In genomic region chr16:87953308-87954208, GRCh38 we compare ENCODE assay signal across 9 cellular contexts. TPM values are rescaled to one million over a fixed set of nuclear protein-coding genes. Genes with fewer than 3 reads are reported as not detected.
DNase-seq lines count a peak whose midpoint lies in the region; ATAC-seq and TF ChIP-seq lines count a peak whose summit lies in the region.
"Had no signal": no experiment of that assay in that cellular context is flagged by ENCODE, and none has a peak within 500 bp of the region (broad histone marks: within the 10 kb centered on the region; RNA-seq: fewer than 3 reads in every experiment).

No MANE protein-coding gene starts in this region.

- intact Hi-C loops in Calu3 (cut with micrococcal nuclease; ENCODE audit: unreplicated experiment) = no loop called here

- CTCF ChIA-PET in Calu3 (lab: Charles Lee) = no interaction called here

- H3K9me3 Mint-ChIP-seq in Calu3 (ENCODE audit: low read depth, unreplicated experiment) (no peaks in the 10 kb centered on the region), osteocyte (ENCODE audit: unreplicated experiment) (no peaks in the 10 kb centered on the region)

- H3K4me1 Mint-ChIP-seq in Calu3 (ENCODE audit: low read depth, unreplicated experiment) (peaks cover 31% of the 10 kb centered on the region), osteocyte (ENCODE audit: unreplicated experiment) (peaks cover 38% of the 10 kb centered on the region)

- DNase-seq in Calu3 (no peak), NOMO-1 treated with dmso at 0.1 percent for 144 hours (lab: John Stamatoyannopoulos, UW; ENCODE audit: unreplicated experiment) (peak; percentile 25), dermis blood vessel endothelial cell (peak; percentile 56), osteocyte (ENCODE audit: extremely low spot score, unreplicated experiment) (no peak), left lobe of liver (ENCODE audit: low spot score) (no peak)
- DNase-seq: NCI-H345 had no signal

- H3K27ac Mint-ChIP-seq in Calu3 (ENCODE audit: unreplicated experiment) (peak overlapping the region; percentile 4), osteocyte (ENCODE audit: unreplicated experiment) (peak overlapping the region; percentile 29)

- no peaks in the 10 kb centered on the region for H3K27me3 Mint-ChIP-seq in Calu3 (ENCODE audit: unreplicated experiment)
- no peaks in the 10 kb centered on the region for H3K27me3 Mint-ChIP-seq in osteocyte (ENCODE audit: unreplicated experiment)

- BruUV-seq in Calu3 (replicated peaks; lab: Mats Ljungman, UMichigan) = no TSS peak

- peak overlapping the region; percentile 1 for H3K4me3 Mint-ChIP-seq in Calu3 (ENCODE audit: low read depth, unreplicated experiment)
- H3K4me3 Mint-ChIP-seq in osteocyte (ENCODE audit: unreplicated experiment) = peak overlapping the region; percentile 44

- TF ChIP-seq CTCF in Calu3 (IDR thresholded peaks at IDR 0.05; ENCODE audit: unreplicated experiment) = no peak
- no peak for TF ChIP-seq CTCF in osteocyte (IDR thresholded peaks at IDR 0.05)

- H3K36me3 Mint-ChIP-seq in Calu3 (ENCODE audit: insufficient read depth, unreplicated experiment) = peaks cover 39% of the 10 kb centered on the region
- H3K36me3 Mint-ChIP-seq in osteocyte (ENCODE audit: unreplicated experiment) = peaks cover 11% of the 10 kb centered on the region

- ATAC-seq in GM18870 (IDR thresholded peaks at IDR 0.05; ENCODE audit: unreplicated experiment) (no peak), GM19397 (IDR thresholded peaks at IDR 0.05; ENCODE audit: unreplicated experiment) (no peak), GM21786 (IDR thresholded peaks at IDR 0.05; ENCODE audit: unreplicated experiment) (no peak), left lobe of liver (no peak)

RNA-seq across cellular contexts. Expression of gene BANP, which starts 2.3 kb away (rescaled TPM):
- 47.5 and 49.6 TPM in 2 replicates for total RNA-seq in Calu3 (2022)
- 23.5 and 36.4 TPM in 2 replicates for total RNA-seq in dermis blood vessel endothelial cell
- total RNA-seq in osteocyte = 19.5 and 20.5 TPM in 2 replicates
- 22.4 TPM for total RNA-seq in left lobe of liver

RNA-seq across cellular contexts. Expression of gene CA5A, which starts 17.2 kb away (rescaled TPM):
- total RNA-seq in Calu3 (2022) (not detected in 2 replicates), dermis blood vessel endothelial cell (not detected in 2 replicates), osteocyte (not detected in 2 replicates), left lobe of liver (35.7 TPM)

Comparison
In these comparisons a context has a peak if more than half of its experiments do, and no peak if none do; other contexts are left out.
1. DNase-seq: peak in NOMO-1 treated with dmso at 0.1 percent for 144 hours (single experiment) and dermis blood vessel endothelial cell (single experiment); none in Calu3 (single experiment), osteocyte (single experiment) and left lobe of liver (single experiment).
2. RNA of gene CA5A, which starts 17.2 kb away (total RNA-seq): 35.7 TPM in left lobe of liver (single experiment); not detected in Calu3, not detected in dermis blood vessel endothelial cell and not detected in osteocyte; every median in the first group is over 10 times any median in the second.